Comparison of ENCODE assay signal across 1 cellular context in genomic region chr20:43963233-43963632, GRCh38.
TF ChIP-seq lines count a peak whose summit lies in the region.

No MANE protein-coding gene starts in this region.

TF ChIP-seq in HepG2, 621 proteins besides CTCF, POLR2A, EP300 and RAD21 (continued from another document and continues in another):
- TF ChIP-seq E2F1 (CRISPR knock-in tag; IDR thresholded peaks at IDR 0.05) (no peak), ZNF207 (IDR thresholded peaks at IDR 0.05; ENCODE audit: borderline replicate concordance) (no peak), ELF3 (CRISPR knock-in tag; IDR thresholded peaks at IDR 0.05) (peak; percentile 19; the same call in 1 of the 2 replicates), MEF2D (CRISPR knock-in tag; IDR thresholded peaks at IDR 0.05) (0 out of 2 replicates have a peak, but pooled peaks have one; percentile 59), ZNF790 (CRISPR knock-in tag; IDR thresholded peaks at IDR 0.05; ENCODE audit: borderline replicate concordance) (no peak), NFRKB (IDR thresholded peaks at IDR 0.05) (no peak), SALL2 (CRISPR knock-in tag; IDR thresholded peaks at IDR 0.05) (no peak), ZNF143 (CRISPR knock-in tag; IDR thresholded peaks at IDR 0.05) (no peak), ZFP90 (CRISPR knock-in tag; IDR thresholded peaks at IDR 0.05; ENCODE audit: borderline replicate concordance) (no peak), RARA (CRISPR knock-in tag; IDR thresholded peaks at IDR 0.05) (peak; percentile 50), MLX (CRISPR knock-in tag; IDR thresholded peaks at IDR 0.05) (peak; percentile 92), KDM1A (CRISPR knock-in tag; IDR thresholded peaks at IDR 0.05) (no peak), ZNF607 (CRISPR knock-in tag; IDR thresholded peaks at IDR 0.05; ENCODE audit: borderline replicate concordance) (0 out of 2 replicates have a peak, but pooled peaks have one; percentile 66), ZFX (CRISPR knock-in tag; IDR thresholded peaks at IDR 0.05; ENCODE audit: low read depth) (peak; percentile 52), HDAC1 (CRISPR knock-in tag; IDR thresholded peaks at IDR 0.05) (0 out of 2 replicates have a peak, but pooled peaks have one; percentile 23), ZNF570 (CRISPR knock-in tag; IDR thresholded peaks at IDR 0.05; ENCODE audit: borderline replicate concordance) (no peak), ZNF672 (CRISPR knock-in tag; IDR thresholded peaks at IDR 0.05) (no peak), SALL1 (CRISPR knock-in tag; IDR thresholded peaks at IDR 0.05) (peak; percentile 74)
- TF ChIP-seq, protein P1, sequence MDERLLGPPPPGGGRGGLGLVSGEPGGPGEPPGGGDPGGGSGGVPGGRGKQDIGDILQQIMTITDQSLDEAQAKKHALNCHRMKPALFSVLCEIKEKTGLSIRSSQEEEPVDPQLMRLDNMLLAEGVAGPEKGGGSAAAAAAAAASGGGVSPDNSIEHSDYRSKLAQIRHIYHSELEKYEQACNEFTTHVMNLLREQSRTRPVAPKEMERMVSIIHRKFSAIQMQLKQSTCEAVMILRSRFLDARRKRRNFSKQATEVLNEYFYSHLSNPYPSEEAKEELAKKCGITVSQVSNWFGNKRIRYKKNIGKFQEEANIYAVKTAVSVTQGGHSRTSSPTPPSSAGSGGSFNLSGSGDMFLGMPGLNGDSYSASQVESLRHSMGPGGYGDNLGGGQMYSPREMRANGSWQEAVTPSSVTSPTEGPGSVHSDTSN (CRISPR knock-in tag; IDR thresholded peaks at IDR 0.05), result no peak
- TF ChIP-seq, protein P2, sequence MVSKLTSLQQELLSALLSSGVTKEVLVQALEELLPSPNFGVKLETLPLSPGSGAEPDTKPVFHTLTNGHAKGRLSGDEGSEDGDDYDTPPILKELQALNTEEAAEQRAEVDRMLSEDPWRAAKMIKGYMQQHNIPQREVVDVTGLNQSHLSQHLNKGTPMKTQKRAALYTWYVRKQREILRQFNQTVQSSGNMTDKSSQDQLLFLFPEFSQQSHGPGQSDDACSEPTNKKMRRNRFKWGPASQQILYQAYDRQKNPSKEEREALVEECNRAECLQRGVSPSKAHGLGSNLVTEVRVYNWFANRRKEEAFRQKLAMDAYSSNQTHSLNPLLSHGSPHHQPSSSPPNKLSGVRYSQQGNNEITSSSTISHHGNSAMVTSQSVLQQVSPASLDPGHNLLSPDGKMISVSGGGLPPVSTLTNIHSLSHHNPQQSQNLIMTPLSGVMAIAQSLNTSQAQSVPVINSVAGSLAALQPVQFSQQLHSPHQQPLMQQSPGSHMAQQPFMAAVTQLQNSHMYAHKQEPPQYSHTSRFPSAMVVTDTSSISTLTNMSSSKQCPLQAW (CRISPR knock-in tag; IDR thresholded peaks at IDR 0.05), result peak; percentile 41; the same call in 1 of the 2 replicates
- TF ChIP-seq, protein P3, sequence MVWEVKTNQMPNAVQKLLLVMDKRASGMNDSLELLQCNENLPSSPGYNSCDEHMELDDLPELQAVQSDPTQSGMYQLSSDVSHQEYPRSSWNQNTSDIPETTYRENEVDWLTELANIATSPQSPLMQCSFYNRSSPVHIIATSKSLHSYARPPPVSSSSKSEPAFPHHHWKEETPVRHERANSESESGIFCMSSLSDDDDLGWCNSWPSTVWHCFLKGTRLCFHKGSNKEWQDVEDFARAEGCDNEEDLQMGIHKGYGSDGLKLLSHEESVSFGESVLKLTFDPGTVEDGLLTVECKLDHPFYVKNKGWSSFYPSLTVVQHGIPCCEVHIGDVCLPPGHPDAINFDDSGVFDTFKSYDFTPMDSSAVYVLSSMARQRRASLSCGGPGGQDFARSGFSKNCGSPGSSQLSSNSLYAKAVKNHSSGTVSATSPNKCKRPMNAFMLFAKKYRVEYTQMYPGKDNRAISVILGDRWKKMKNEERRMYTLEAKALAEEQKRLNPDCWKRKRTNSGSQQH (CRISPR knock-in tag; IDR thresholded peaks at IDR 0.05; ENCODE audit: low read depth), result peak; percentile 55; the same call in 1 of the 2 replicates
- TF ChIP-seq, protein P4, sequence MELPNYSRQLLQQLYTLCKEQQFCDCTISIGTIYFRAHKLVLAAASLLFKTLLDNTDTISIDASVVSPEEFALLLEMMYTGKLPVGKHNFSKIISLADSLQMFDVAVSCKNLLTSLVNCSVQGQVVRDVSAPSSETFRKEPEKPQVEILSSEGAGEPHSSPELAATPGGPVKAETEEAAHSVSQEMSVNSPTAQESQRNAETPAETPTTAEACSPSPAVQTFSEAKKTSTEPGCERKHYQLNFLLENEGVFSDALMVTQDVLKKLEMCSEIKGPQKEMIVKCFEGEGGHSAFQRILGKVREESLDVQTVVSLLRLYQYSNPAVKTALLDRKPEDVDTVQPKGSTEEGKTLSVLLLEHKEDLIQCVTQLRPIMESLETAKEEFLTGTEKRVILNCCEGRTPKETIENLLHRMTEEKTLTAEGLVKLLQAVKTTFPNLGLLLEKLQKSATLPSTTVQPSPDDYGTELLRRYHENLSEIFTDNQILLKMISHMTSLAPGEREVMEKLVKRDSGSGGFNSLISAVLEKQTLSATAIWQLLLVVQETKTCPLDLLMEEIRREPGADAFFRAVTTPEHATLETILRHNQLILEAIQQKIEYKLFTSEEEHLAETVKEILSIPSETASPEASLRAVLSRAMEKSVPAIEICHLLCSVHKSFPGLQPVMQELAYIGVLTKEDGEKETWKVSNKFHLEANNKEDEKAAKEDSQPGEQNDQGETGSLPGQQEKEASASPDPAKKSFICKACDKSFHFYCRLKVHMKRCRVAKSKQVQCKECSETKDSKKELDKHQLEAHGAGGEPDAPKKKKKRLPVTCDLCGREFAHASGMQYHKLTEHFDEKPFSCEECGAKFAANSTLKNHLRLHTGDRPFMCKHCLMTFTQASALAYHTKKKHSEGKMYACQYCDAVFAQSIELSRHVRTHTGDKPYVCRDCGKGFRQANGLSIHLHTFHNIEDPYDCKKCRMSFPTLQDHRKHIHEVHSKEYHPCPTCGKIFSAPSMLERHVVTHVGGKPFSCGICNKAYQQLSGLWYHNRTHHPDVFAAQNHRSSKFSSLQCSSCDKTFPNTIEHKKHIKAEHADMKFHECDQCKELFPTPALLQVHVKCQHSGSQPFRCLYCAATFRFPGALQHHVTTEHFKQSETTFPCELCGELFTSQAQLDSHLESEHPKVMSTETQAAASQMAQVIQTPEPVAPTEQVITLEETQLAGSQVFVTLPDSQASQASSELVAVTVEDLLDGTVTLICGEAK (IDR thresholded peaks at IDR 0.05), result no peak
- TF ChIP-seq, protein P4 (CRISPR knock-in tag; IDR thresholded peaks at IDR 0.05), result 0 out of 2 replicates have a peak, but pooled peaks have one; percentile 27
- TF ChIP-seq, protein P5, sequence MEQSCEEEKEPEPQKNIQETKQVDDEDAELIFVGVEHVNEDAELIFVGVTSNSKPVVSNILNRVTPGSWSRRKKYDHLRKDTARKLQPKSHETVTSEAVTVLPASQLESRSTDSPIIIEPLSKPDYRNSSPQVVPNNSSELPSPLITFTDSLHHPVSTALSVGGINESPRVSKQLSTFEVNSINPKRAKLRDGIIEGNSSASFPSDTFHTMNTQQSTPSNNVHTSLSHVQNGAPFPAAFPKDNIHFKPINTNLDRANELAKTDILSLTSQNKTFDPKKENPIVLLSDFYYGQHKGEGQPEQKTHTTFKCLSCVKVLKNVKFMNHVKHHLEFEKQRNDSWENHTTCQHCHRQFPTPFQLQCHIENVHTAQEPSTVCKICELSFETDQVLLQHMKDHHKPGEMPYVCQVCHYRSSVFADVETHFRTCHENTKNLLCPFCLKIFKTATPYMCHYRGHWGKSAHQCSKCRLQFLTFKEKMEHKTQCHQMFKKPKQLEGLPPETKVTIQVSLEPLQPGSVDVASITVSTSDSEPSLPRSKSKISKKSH (CRISPR knock-in tag; IDR thresholded peaks at IDR 0.05; ENCODE audit: borderline replicate concordance), result 0 out of 2 replicates have a peak, but pooled peaks have one; percentile 23
- TF ChIP-seq, protein P6, sequence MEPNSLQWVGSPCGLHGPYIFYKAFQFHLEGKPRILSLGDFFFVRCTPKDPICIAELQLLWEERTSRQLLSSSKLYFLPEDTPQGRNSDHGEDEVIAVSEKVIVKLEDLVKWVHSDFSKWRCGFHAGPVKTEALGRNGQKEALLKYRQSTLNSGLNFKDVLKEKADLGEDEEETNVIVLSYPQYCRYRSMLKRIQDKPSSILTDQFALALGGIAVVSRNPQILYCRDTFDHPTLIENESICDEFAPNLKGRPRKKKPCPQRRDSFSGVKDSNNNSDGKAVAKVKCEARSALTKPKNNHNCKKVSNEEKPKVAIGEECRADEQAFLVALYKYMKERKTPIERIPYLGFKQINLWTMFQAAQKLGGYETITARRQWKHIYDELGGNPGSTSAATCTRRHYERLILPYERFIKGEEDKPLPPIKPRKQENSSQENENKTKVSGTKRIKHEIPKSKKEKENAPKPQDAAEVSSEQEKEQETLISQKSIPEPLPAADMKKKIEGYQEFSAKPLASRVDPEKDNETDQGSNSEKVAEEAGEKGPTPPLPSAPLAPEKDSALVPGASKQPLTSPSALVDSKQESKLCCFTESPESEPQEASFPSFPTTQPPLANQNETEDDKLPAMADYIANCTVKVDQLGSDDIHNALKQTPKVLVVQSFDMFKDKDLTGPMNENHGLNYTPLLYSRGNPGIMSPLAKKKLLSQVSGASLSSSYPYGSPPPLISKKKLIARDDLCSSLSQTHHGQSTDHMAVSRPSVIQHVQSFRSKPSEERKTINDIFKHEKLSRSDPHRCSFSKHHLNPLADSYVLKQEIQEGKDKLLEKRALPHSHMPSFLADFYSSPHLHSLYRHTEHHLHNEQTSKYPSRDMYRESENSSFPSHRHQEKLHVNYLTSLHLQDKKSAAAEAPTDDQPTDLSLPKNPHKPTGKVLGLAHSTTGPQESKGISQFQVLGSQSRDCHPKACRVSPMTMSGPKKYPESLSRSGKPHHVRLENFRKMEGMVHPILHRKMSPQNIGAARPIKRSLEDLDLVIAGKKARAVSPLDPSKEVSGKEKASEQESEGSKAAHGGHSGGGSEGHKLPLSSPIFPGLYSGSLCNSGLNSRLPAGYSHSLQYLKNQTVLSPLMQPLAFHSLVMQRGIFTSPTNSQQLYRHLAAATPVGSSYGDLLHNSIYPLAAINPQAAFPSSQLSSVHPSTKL (CRISPR knock-in tag; IDR thresholded peaks at IDR 0.05), result peak; percentile 54; the same call in 1 of the 2 replicates
- TF ChIP-seq, protein P7, sequence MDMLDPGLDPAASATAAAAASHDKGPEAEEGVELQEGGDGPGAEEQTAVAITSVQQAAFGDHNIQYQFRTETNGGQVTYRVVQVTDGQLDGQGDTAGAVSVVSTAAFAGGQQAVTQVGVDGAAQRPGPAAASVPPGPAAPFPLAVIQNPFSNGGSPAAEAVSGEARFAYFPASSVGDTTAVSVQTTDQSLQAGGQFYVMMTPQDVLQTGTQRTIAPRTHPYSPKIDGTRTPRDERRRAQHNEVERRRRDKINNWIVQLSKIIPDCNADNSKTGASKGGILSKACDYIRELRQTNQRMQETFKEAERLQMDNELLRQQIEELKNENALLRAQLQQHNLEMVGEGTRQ (IDR thresholded peaks at IDR 0.05; ENCODE audit: low read depth, low read length), result peak; percentile 28; the same call in 1 of the 2 replicates
- TF ChIP-seq, protein P7 (CRISPR knock-in tag; IDR thresholded peaks at IDR 0.05; ENCODE audit: borderline replicate concordance), result no peak; the same call in 1 of the 2 replicates
